Comparison of ENCODE assay signal across 11 cellular contexts in genomic region chr1:151475175-151475574, GRCh38. TPM values are rescaled to one million over a fixed set of nuclear protein-coding genes. Genes with fewer than 3 reads are reported as not detected.
DNase-seq lines count a peak whose midpoint lies in the region; ATAC-seq, FAIRE-seq and TF ChIP-seq lines count a peak whose summit lies in the region.
"Had no signal": no experiment of that assay in that cellular context is flagged by ENCODE, and none has a peak within 500 bp of the region (broad histone marks: within the 10 kb centered on the region; RNA-seq: fewer than 3 reads in every experiment).

No MANE protein-coding gene starts in this region.

- no peak overlapping the region for H3K27ac ChIP-seq in kidney (ENCODE audit: low read depth in 2 of 2, low read length in 2 of 2)
- H3K27ac ChIP-seq: SJSA1 had no signal

- H3K4me1 ChIP-seq in kidney (ENCODE audit: control insufficient read depth in 1 of 2, insufficient read depth in 1 of 2, low read depth in 1 of 2, low read length in 2 of 2): peaks cover 0 to 4% of the 10 kb centered on the region in 2 donors

- intact Hi-C loops in kidney (cut with DNase I): no loop called here

- FAIRE-seq in bronchial epithelial cell (lab: Jason Lieb, UNC) (peak; percentile 18), kidney (lab: Jason Lieb, UNC) (no peak)

- no peak for TF ChIP-seq CTCF in bronchial epithelial cell (IDR thresholded peaks at IDR 0.05; ENCODE audit: insufficient read depth, low read length, severe bottlenecking)
- no peak for TF ChIP-seq CTCF in kidney (IDR thresholded peaks at IDR 0.05; ENCODE audit: borderline replicate concordance, extremely low read depth, insufficient read depth)

- no peaks in the 10 kb centered on the region for H3K9me3 ChIP-seq in kidney (ENCODE audit: control insufficient read depth in 1 of 2, low read length in 2 of 2)
- H3K9me3 ChIP-seq: SJSA1 had no signal

- H3K27me3 ChIP-seq in bronchial epithelial cell (ENCODE audit: control insufficient read depth, insufficient read depth, low read length): no peaks in the 10 kb centered on the region
- H3K27me3 ChIP-seq: SJSA1 had no signal

- no peaks in the 10 kb centered on the region for H3K36me3 ChIP-seq in bronchial epithelial cell (ENCODE audit: control insufficient read depth, insufficient read depth, low read length)
- no peaks in the 10 kb centered on the region for H3K36me3 ChIP-seq in kidney (ENCODE audit: control insufficient read depth in 1 of 2, insufficient read depth in 2 of 2, low read length in 2 of 2)
- H3K36me3 ChIP-seq: SJSA1 had no signal

- H3K9ac ChIP-seq in kidney (ENCODE audit: low read length in 2 of 2): no peak overlapping the region

- DNase-seq in bronchial epithelial cell (ENCODE audit: low read depth) (peak; percentile 70), NCI-H1105 (lab: John Stamatoyannopoulos, UW) (no peak), hippocampal formation (lab: John Stamatoyannopoulos, UW) (no peak), NCI-H2171 treated with DMSO at 0.1 percent for 48 hours (lab: John Stamatoyannopoulos, UW) (no peak), kidney (no peak)
- DNase-seq: CD8-positive, alpha-beta memory T cell; MV-4-11 had no signal

- no peak for TF ChIP-seq POLR2A in GM18505 (IDR thresholded peaks at IDR 0.05; ENCODE audit: borderline replicate concordance, extremely low read depth, insufficient read depth, insufficient read length)

- ATAC-seq in GM18505 (IDR thresholded peaks at IDR 0.05; ENCODE audit: unreplicated experiment) (peak; percentile 72), GM19467 (IDR thresholded peaks at IDR 0.05; ENCODE audit: unreplicated experiment) (peak; percentile 58), HG03103 (IDR thresholded peaks at IDR 0.05; ENCODE audit: low read depth, unreplicated experiment) (peak; percentile 85)

- H3K4me3 ChIP-seq in bronchial epithelial cell (ENCODE audit: low read depth, low read length) (no peak overlapping the region), kidney (ENCODE audit: low read length in 2 of 2) (no peak overlapping the region)
- H3K4me3 ChIP-seq: SJSA1 had no signal

RNA-seq across cellular contexts. Expression of gene POGZ, which starts 15.9 kb away (rescaled TPM):
- total RNA-seq in bronchial epithelial cell (6.6 and 10.2 TPM in 2 replicates), kidney (96.6 TPM)
- polyA plus RNA-seq in kidney (ENCODE audit: insufficient read depth, low read depth, low replicate concordance): 16.4 TPM

RNA-seq across cellular contexts. Expression of gene CGN, which starts 36.0 kb away (rescaled TPM):
- total RNA-seq in bronchial epithelial cell: 4.2 and 12.5 TPM in 2 replicates
- 41.6 TPM for total RNA-seq in kidney
- polyA plus RNA-seq in kidney (ENCODE audit: insufficient read depth, low read depth, low replicate concordance): 24.0 TPM
